Comparison of ENCODE assay signal across 1 cellular context in the genomic region with DNA sequence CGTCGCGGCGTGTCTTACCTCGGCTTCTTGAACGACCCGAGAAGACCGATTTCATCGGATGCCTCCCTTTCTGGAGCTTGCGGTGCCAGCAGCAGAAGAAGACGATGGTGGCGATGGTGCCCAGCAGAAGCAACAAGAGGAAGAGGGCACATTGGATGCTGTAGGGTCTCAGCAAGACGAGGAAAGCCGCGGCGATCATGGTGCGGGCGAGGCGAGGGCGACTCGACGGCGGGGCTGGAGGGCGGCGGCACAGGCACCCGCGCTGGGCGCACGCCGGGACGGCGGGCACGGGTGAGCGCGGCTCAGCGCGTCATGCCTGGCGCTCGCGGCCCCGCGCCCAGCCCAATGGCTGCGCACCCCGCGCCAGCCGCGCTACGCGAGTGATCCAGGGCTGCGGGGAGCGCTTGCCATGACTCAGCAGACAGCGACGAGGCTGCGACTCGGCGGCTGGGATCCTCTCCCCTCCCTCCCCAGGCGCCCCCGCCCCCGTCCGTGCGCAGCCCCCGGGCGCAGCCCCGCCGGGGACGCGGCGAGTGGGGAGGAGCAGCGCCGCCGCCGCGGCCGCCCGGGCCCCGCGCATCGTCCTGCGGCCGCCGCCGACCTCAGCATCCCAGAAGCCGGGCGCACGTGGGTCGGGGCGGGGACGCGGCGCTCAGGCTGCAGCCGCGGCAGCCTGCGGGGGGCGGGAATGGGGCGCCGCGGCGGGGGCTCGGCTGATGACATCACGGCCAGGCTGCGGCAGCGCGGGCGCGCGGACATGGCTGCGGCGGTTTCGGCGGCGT.
TF ChIP-seq lines count a peak whose summit lies in the region.

A gene with protein sequence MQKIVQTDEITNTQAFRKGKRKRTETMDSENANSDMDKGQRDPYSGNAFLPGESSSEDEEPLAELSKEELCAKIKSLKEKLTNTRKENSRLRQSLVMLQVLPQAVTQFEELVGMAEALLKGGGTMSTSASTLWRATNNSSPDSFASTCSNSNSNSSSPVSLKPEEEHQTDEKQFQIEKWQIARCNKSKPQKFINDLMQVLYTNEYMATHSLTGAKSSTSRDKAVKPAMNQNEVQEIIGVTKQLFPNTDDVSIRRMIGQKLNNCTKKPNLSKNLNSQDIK (plus strand): TSS at position 719 of the 782 bp plus-strand sequence. CDS start 26,704 bp downstream, outside the sequence.

TF ChIP-seq in HepG2, 621 proteins besides CTCF, POLR2A, EP300 and RAD21 (continued from another document):
- TF ChIP-seq, protein P1, sequence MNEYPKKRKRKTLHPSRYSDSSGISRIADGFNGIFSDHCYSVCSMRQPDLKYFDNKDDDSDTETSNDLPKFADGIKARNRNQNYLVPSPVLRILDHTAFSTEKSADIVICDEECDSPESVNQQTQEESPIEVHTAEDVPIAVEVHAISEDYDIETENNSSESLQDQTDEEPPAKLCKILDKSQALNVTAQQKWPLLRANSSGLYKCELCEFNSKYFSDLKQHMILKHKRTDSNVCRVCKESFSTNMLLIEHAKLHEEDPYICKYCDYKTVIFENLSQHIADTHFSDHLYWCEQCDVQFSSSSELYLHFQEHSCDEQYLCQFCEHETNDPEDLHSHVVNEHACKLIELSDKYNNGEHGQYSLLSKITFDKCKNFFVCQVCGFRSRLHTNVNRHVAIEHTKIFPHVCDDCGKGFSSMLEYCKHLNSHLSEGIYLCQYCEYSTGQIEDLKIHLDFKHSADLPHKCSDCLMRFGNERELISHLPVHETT (CRISPR knock-in tag; conservative IDR thresholded peaks at IDR 0.05), result peak; percentile 9; the same call in 1 of the 2 replicates
- TF ChIP-seq SPEN (CRISPR knock-in tag; IDR thresholded peaks at IDR 0.05; ENCODE audit: low read depth) (peak; percentile 6; the same call in 1 of the 2 replicates), TAF1 (CRISPR knock-in tag; IDR thresholded peaks at IDR 0.05) (no peak; the same call in 1 of the 2 replicates), CCDC6 (CRISPR knock-in tag; IDR thresholded peaks at IDR 0.05) (no peak), NFE2L2 (IDR thresholded peaks at IDR 0.05; ENCODE audit: low read length) (peak; percentile 80), MTERF4 (CRISPR knock-in tag; IDR thresholded peaks at IDR 0.05) (0 out of 2 replicates have a peak, but pooled peaks have one; percentile 27), HOXA3 (CRISPR knock-in tag; IDR thresholded peaks at IDR 0.05) (0 out of 2 replicates have a peak, but pooled peaks have one; percentile 56), AGO2 (optimal IDR thresholded peaks at IDR 0.05; ENCODE audit: low read depth, low read length) (no peak), ZNF317 (CRISPR knock-in tag; IDR thresholded peaks at IDR 0.05) (no peak), ZFYVE20 (CRISPR knock-in tag; IDR thresholded peaks at IDR 0.05; ENCODE audit: borderline replicate concordance, low read depth) (0 out of 2 replicates have a peak, but pooled peaks have one; percentile 15), HNRNPL (IDR thresholded peaks at IDR 0.05; ENCODE audit: low read depth, low read length) (peak; percentile 74), EEA1 (CRISPR knock-in tag; IDR thresholded peaks at IDR 0.05; ENCODE audit: borderline replicate concordance) (peak; percentile 57; the same call in 1 of the 2 replicates), ZNF777 (CRISPR knock-in tag; IDR thresholded peaks at IDR 0.05) (peak; percentile 87), JUNB (CRISPR knock-in tag; IDR thresholded peaks at IDR 0.05; ENCODE audit: borderline replicate concordance) (no peak), MAX (IDR thresholded peaks at IDR 0.05) (peak; percentile 62), KDM2A (CRISPR knock-in tag; IDR thresholded peaks at IDR 0.05; ENCODE audit: borderline replicate concordance, low read depth) (peak; percentile 48), ZFP37 (CRISPR knock-in tag; IDR thresholded peaks at IDR 0.05; ENCODE audit: borderline replicate concordance) (no peak), ZNF34 (CRISPR knock-in tag; IDR thresholded peaks at IDR 0.05; ENCODE audit: borderline replicate concordance) (0 out of 2 replicates have a peak, but pooled peaks have one; percentile 4), CREB1 (IDR thresholded peaks at IDR 0.05) (peak; percentile 33; the same call in 1 of the 2 replicates), CREB1 (CRISPR knock-in tag; IDR thresholded peaks at IDR 0.05) (no peak), CBX1 (IDR thresholded peaks at IDR 0.05; ENCODE audit: low read depth) (peak; percentile 34), HNRNPLL (IDR thresholded peaks at IDR 0.05; ENCODE audit: low read depth, low read length, poor library complexity, severe bottlenecking) (peak; percentile 52), ZNF558 (CRISPR knock-in tag; IDR thresholded peaks at IDR 0.05; ENCODE audit: borderline replicate concordance) (0 out of 2 replicates have a peak, but pooled peaks have one; percentile 25), FOSL2 (CRISPR knock-in tag; IDR thresholded peaks at IDR 0.05) (peak; percentile 22; the same call in 1 of the 2 replicates), DR1 (CRISPR knock-in tag; IDR thresholded peaks at IDR 0.05) (0 out of 2 replicates have a peak, but pooled peaks have one; percentile 18), MAFK (conservative IDR thresholded peaks at IDR 0.05 in 1 of 2, IDR thresholded peaks at IDR 0.05 in 1 of 2; ENCODE audit: low read length in 2 of 2) (peak; percentile 26 to 35; a peak in 1 of 4 replicates)
- TF ChIP-seq, protein P2, sequence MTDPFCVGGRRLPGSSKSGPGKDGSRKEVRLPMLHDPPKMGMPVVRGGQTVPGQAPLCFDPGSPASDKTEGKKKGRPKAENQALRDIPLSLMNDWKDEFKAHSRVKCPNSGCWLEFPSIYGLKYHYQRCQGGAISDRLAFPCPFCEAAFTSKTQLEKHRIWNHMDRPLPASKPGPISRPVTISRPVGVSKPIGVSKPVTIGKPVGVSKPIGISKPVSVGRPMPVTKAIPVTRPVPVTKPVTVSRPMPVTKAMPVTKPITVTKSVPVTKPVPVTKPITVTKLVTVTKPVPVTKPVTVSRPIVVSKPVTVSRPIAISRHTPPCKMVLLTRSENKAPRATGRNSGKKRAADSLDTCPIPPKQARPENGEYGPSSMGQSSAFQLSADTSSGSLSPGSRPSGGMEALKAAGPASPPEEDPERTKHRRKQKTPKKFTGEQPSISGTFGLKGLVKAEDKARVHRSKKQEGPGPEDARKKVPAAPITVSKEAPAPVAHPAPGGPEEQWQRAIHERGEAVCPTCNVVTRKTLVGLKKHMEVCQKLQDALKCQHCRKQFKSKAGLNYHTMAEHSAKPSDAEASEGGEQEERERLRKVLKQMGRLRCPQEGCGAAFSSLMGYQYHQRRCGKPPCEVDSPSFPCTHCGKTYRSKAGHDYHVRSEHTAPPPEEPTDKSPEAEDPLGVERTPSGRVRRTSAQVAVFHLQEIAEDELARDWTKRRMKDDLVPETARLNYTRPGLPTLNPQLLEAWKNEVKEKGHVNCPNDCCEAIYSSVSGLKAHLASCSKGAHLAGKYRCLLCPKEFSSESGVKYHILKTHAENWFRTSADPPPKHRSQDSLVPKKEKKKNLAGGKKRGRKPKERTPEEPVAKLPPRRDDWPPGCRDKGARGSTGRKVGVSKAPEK (CRISPR knock-in tag; IDR thresholded peaks at IDR 0.05; ENCODE audit: borderline replicate concordance), result no peak
- TF ChIP-seq, protein P3, sequence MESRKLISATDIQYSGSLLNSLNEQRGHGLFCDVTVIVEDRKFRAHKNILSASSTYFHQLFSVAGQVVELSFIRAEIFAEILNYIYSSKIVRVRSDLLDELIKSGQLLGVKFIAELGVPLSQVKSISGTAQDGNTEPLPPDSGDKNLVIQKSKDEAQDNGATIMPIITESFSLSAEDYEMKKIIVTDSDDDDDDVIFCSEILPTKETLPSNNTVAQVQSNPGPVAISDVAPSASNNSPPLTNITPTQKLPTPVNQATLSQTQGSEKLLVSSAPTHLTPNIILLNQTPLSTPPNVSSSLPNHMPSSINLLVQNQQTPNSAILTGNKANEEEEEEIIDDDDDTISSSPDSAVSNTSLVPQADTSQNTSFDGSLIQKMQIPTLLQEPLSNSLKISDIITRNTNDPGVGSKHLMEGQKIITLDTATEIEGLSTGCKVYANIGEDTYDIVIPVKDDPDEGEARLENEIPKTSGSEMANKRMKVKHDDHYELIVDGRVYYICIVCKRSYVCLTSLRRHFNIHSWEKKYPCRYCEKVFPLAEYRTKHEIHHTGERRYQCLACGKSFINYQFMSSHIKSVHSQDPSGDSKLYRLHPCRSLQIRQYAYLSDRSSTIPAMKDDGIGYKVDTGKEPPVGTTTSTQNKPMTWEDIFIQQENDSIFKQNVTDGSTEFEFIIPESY (CRISPR knock-in tag; IDR thresholded peaks at IDR 0.05), result no peak
- TF ChIP-seq, protein P4, sequence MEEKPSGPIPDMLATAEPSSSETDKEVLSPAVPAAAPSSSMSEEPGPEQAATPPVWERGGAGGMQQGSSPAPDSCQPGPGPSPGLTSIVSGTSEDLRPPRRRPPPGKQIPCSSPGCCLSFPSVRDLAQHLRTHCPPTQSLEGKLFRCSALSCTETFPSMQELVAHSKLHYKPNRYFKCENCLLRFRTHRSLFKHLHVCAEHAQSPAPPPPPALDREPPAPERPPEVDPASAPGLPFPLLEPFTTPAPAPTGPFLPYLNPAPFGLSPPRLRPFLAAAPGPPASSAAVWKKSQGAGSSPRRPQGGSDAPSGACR (CRISPR knock-in tag; IDR thresholded peaks at IDR 0.05), result no peak
- TF ChIP-seq, protein P5, sequence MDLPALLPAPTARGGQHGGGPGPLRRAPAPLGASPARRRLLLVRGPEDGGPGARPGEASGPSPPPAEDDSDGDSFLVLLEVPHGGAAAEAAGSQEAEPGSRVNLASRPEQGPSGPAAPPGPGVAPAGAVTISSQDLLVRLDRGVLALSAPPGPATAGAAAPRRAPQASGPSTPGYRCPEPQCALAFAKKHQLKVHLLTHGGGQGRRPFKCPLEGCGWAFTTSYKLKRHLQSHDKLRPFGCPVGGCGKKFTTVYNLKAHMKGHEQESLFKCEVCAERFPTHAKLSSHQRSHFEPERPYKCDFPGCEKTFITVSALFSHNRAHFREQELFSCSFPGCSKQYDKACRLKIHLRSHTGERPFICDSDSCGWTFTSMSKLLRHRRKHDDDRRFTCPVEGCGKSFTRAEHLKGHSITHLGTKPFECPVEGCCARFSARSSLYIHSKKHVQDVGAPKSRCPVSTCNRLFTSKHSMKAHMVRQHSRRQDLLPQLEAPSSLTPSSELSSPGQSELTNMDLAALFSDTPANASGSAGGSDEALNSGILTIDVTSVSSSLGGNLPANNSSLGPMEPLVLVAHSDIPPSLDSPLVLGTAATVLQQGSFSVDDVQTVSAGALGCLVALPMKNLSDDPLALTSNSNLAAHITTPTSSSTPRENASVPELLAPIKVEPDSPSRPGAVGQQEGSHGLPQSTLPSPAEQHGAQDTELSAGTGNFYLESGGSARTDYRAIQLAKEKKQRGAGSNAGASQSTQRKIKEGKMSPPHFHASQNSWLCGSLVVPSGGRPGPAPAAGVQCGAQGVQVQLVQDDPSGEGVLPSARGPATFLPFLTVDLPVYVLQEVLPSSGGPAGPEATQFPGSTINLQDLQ (CRISPR knock-in tag; IDR thresholded peaks at IDR 0.05), result 0 out of 2 replicates have a peak, but pooled peaks have one; percentile 42
TF ChIP-seq in HepG2: peak in this region for 27.
